16 cellular contexts compared by ENCODE assay signal in genomic region chr3:64539451-64540196, GRCh38.
DNase-seq lines count a peak whose midpoint lies in the region; ATAC-seq and TF ChIP-seq lines count a peak whose summit lies in the region.
"Had no signal": no experiment of that assay in that cellular context is flagged by ENCODE, and none has a peak within 500 bp of the region (broad histone marks: within the 10 kb centered on the region; RNA-seq: fewer than 3 reads in every experiment).

No MANE protein-coding gene starts in this region.

- no peaks in the 10 kb centered on the region for H3K79me1 ChIP-seq in neuronal stem cell (ENCODE audit: low read depth, low read length)

- no peak overlapping the region for H4K91ac ChIP-seq in neuronal stem cell (ENCODE audit: low read depth, low read length, poor library complexity)

- no peak overlapping the region for H3K4me2 ChIP-seq in neuronal stem cell (ENCODE audit: insufficient read depth, low read length, poor library complexity, severe bottlenecking)

- no peak overlapping the region for H2BK12ac ChIP-seq in neuronal stem cell (ENCODE audit: low read length)

- no peak overlapping the region for H2AFZ ChIP-seq in neuronal stem cell (ENCODE audit: low read length)

- H3K18ac ChIP-seq in neuronal stem cell (ENCODE audit: low read length): no peak overlapping the region

- H3K27ac ChIP-seq in subcutaneous abdominal adipose tissue (ENCODE audit: low read depth, low read length) (peak overlapping the region; percentile 3), neuronal stem cell (replicated peaks; ENCODE audit: low read length) (no peak overlapping the region)
- H3K27ac ChIP-seq: cardiac muscle cell had no signal

- H3K14ac ChIP-seq in neuronal stem cell (ENCODE audit: low read length): no peak overlapping the region

- no peak overlapping the region for H4K8ac ChIP-seq in neuronal stem cell (ENCODE audit: low read depth, low read length)

- ATAC-seq in HG02588 (IDR thresholded peaks at IDR 0.05; ENCODE audit: unreplicated experiment): no peak
- ATAC-seq in HG02973 (IDR thresholded peaks at IDR 0.05; ENCODE audit: unreplicated experiment): no peak
- ATAC-seq: activated T-helper 17 cell treated with anti-CD3 and anti-CD28 coated beads, Interleukin-2, amount 50 U/mL, for 72 hours had no signal

- TF ChIP-seq CTCF in choroid plexus epithelial cell (conservative IDR thresholded peaks at IDR 0.05; ENCODE audit: low read depth, low read length): no peak
- no peak for TF ChIP-seq CTCF in GM20000 (IDR thresholded peaks at IDR 0.05; ENCODE audit: extremely low read depth, missing control alignments)

- H3K4me1 ChIP-seq in subcutaneous abdominal adipose tissue (ENCODE audit: control insufficient read depth in 5 of 5, insufficient read depth in 5 of 5, low read length in 5 of 5) (peaks cover 0 to 19% (median 12%) of the 10 kb centered on the region in 5 donors), neuronal stem cell (ENCODE audit: control insufficient read depth in 2 of 2, insufficient read depth in 1 of 2, low read depth in 1 of 2, low read length in 2 of 2) (no peaks in the 10 kb centered on the region)

- DNase-seq in HCEC 1CT (peak; percentile 77), choroid plexus epithelial cell (ENCODE audit: low read depth) (peak; percentile 50), iris pigment epithelial cell (ENCODE audit: low read depth) (peak; percentile 72), neuronal stem cell (ENCODE audit: low spot score) (no peak), GM20000 (ENCODE audit: low spot score) (no peak)
- DNase-seq: activated CD4-positive, alpha-beta T cell treated with anti-CD3 and anti-CD28 coated beads for 48 hours; Calu3; immature natural killer cell; NCI-H1105; NCI-H345 had no signal

- no peak overlapping the region for H3K23ac ChIP-seq in neuronal stem cell (ENCODE audit: low read depth, low read length, poor library complexity)

- H3K36me3 ChIP-seq in subcutaneous abdominal adipose tissue (ENCODE audit: control insufficient read depth in 5 of 5, insufficient read depth in 5 of 5, low read length in 5 of 5) (peaks cover 7 to 43% (median 26%) of the 10 kb centered on the region in 5 donors), neuronal stem cell (replicated peaks in 1 of 2; ENCODE audit: control insufficient read depth in 2 of 2, insufficient read depth in 2 of 2, low read length in 2 of 2) (peaks cover 17 to 21% of the 10 kb centered on the region in 2 donors)

- H2BK120ac ChIP-seq in neuronal stem cell (ENCODE audit: low read depth, low read length): no peak overlapping the region

- WGBS in neuronal stem cell (ENCODE audit: extremely low coverage in 2 of 2, insufficient read length in 2 of 2, insufficient replicate concordance in 1 of 2), 2 donors: no CpG with 5 or more reads among the region's 10 CpGs

- H3K4me3 ChIP-seq in choroid plexus epithelial cell (ENCODE audit: low read depth, low read length): no peak overlapping the region
- no peak overlapping the region for H3K4me3 ChIP-seq in subcutaneous abdominal adipose tissue (ENCODE audit: low read depth in 1 of 5, low read length in 5 of 5)
- no peak overlapping the region for H3K4me3 ChIP-seq in neuronal stem cell (ENCODE audit: low read length in 2 of 2)
- H3K4me3 ChIP-seq: cardiac muscle cell, skin epidermis had no signal

- H3K9ac ChIP-seq in subcutaneous abdominal adipose tissue (ENCODE audit: low read length in 5 of 5) (no peak overlapping the region), neuronal stem cell (ENCODE audit: low read depth, low read length, poor library complexity) (no peak overlapping the region)

- no peak overlapping the region for H2AK5ac ChIP-seq in neuronal stem cell (ENCODE audit: low read depth, low read length)

- no peak overlapping the region for H2BK5ac ChIP-seq in neuronal stem cell (ENCODE audit: low read length)

- H3K9me3 ChIP-seq in subcutaneous abdominal adipose tissue (ENCODE audit: control insufficient read depth in 5 of 5, low read length in 5 of 5): no peaks in the 10 kb centered on the region
- peaks cover 0 to 1% of the 10 kb centered on the region in 2 donors for H3K9me3 ChIP-seq in neuronal stem cell (replicated peaks in 1 of 2; ENCODE audit: control insufficient read depth in 2 of 2, insufficient read depth in 1 of 2, low read depth in 1 of 2, low read length in 2 of 2)

- H3K27me3 ChIP-seq in subcutaneous abdominal adipose tissue (ENCODE audit: control insufficient read depth in 5 of 5, insufficient read depth in 4 of 5, low read length in 5 of 5) (no peaks in the 10 kb centered on the region), neuronal stem cell (ENCODE audit: control insufficient read depth in 3 of 3, insufficient read depth in 3 of 3, low read depth in 1 of 3, low read length in 3 of 3) (no peaks in the 10 kb centered on the region)
- H3K27me3 ChIP-seq: cardiac muscle cell had no signal

- no peak overlapping the region for H3K4ac ChIP-seq in neuronal stem cell (ENCODE audit: low read length)

- no peak overlapping the region for H2BK15ac ChIP-seq in neuronal stem cell (ENCODE audit: low read length)

Comparison
In these comparisons a context has a peak if more than half of its experiments do, and no peak if none do; other contexts are left out.
1. DNase-seq: peak in HCEC 1CT (single experiment), choroid plexus epithelial cell (single experiment) and iris pigment epithelial cell (single experiment); none in neuronal stem cell (single experiment) and GM20000 (single experiment).